In the genomic region with DNA sequence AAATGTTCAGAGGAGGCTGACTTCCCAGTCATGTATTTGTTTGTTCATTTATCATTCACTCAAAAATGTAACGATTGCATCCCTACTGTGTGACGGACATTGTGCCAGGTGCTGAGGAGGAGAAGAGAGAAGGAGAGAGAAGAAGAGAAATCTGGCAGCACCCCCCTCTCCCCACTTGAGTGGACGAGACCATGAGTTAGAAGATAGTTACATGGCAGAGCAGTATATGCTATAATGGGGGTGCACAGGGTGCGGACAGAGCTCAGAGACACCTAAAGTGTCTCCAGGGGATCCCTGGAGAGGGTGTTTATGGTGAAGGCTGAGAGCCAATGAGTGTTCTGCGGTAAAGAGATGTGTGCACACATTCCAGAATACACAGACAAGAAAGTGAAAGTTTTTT, we compare ENCODE assay signal across 8 cellular contexts. TPM values are rescaled to one million over a fixed set of nuclear protein-coding genes. Genes with fewer than 3 reads are reported as not detected.
"Had no signal": no experiment of that assay in that cellular context is flagged by ENCODE, and none has a peak within 500 bp of the region (broad histone marks: within the 10 kb centered on the region; RNA-seq: fewer than 3 reads in every experiment).

No MANE protein-coding gene starts in this region.

- DNase-seq: GDM1, GF-D8 had no signal

- ATAC-seq: GM12878 had no signal

- H3K4me3 ChIP-seq: GM12878 had no signal

- FAIRE-seq: G401.6, GM12878, GM12891, GM12892, GM18507, GM19239 had no signal

RNA-seq across cellular contexts. Expression of a gene that starts 6.6 kb away (rescaled TPM):
- total RNA-seq: GM12878 had no signal
